In genomic region chr14:68728342-68729106, GRCh38 we compare ENCODE assay signal across 1 cellular context.
TF ChIP-seq lines count a peak whose summit lies in the region.

No MANE protein-coding gene starts in this region.

TF ChIP-seq in HepG2, 621 proteins besides CTCF, POLR2A, EP300 and RAD21 (continued from another document and continues in another):
- TF ChIP-seq TGIF2 (CRISPR knock-in tag; IDR thresholded peaks at IDR 0.05) (no peak), ZNF256 (CRISPR knock-in tag; conservative IDR thresholded peaks at IDR 0.05) (no peak), ZNF260 (CRISPR knock-in tag; IDR thresholded peaks at IDR 0.05; ENCODE audit: borderline replicate concordance, low read depth) (no peak), GFI1 (CRISPR knock-in tag; IDR thresholded peaks at IDR 0.05; ENCODE audit: borderline replicate concordance) (peak; percentile 82), ZNF530 (CRISPR knock-in tag; IDR thresholded peaks at IDR 0.05; ENCODE audit: low read depth) (no peak), ZNF510 (CRISPR knock-in tag; IDR thresholded peaks at IDR 0.05; ENCODE audit: low read depth) (no peak), HNRNPH1 (optimal IDR thresholded peaks at IDR 0.05; ENCODE audit: low read depth, low read length) (no peak), PPARG (CRISPR knock-in tag; conservative IDR thresholded peaks at IDR 0.05) (peak; percentile 49; the same call in 1 of the 2 replicates), CBX5 (CRISPR knock-in tag; IDR thresholded peaks at IDR 0.05; ENCODE audit: borderline replicate concordance) (peak; percentile 74; the same call in 1 of the 2 replicates), ZNF619 (CRISPR knock-in tag; IDR thresholded peaks at IDR 0.05) (no peak), ZNF296 (CRISPR knock-in tag; conservative IDR thresholded peaks at IDR 0.05) (no peak), ZSCAN31 (CRISPR knock-in tag; IDR thresholded peaks at IDR 0.05; ENCODE audit: low read depth) (no peak), ZNF589 (CRISPR knock-in tag; conservative IDR thresholded peaks at IDR 0.05) (no peak), FOXP1 (IDR thresholded peaks at IDR 0.05) (no peak), FOXP1 (CRISPR knock-in tag; IDR thresholded peaks at IDR 0.05) (peak; percentile 76), ZNF333 (CRISPR knock-in tag; IDR thresholded peaks at IDR 0.05; ENCODE audit: borderline replicate concordance) (no peak), HCFC1 (IDR thresholded peaks at IDR 0.05; ENCODE audit: low read depth, low read length) (no peak), AFF4 (CRISPR knock-in tag; IDR thresholded peaks at IDR 0.05) (no peak), THRA (CRISPR knock-in tag; IDR thresholded peaks at IDR 0.05; ENCODE audit: borderline replicate concordance) (no peak), ZNF737 (CRISPR knock-in tag; IDR thresholded peaks at IDR 0.05; ENCODE audit: borderline replicate concordance) (no peak), SIN3A (IDR thresholded peaks at IDR 0.05; ENCODE audit: borderline replicate concordance, low read depth, low read length) (no peak), HDAC2 (CRISPR knock-in tag; IDR thresholded peaks at IDR 0.05) (peak; percentile 78; the same call in 1 of the 2 replicates), HNRNPK (IDR thresholded peaks at IDR 0.05; ENCODE audit: low read depth, low read length, poor library complexity, severe bottlenecking) (no peak), ZFX (CRISPR knock-in tag; IDR thresholded peaks at IDR 0.05; ENCODE audit: low read depth) (no peak), HIC2 (CRISPR knock-in tag; IDR thresholded peaks at IDR 0.05; ENCODE audit: low read depth) (no peak), NFYB (CRISPR knock-in tag; IDR thresholded peaks at IDR 0.05) (no peak), TBL1XR1 (IDR thresholded peaks at IDR 0.05; ENCODE audit: borderline replicate concordance, low read length, partially characterized antibody) (peak; percentile 47), ZNF605 (CRISPR knock-in tag; IDR thresholded peaks at IDR 0.05) (no peak), AHR (CRISPR knock-in tag; IDR thresholded peaks at IDR 0.05) (no peak), ZSCAN12 (CRISPR knock-in tag; IDR thresholded peaks at IDR 0.05) (no peak), HBP1 (CRISPR knock-in tag; IDR thresholded peaks at IDR 0.05; ENCODE audit: low read depth) (no peak), AGO2 (optimal IDR thresholded peaks at IDR 0.05; ENCODE audit: low read depth, low read length) (no peak), JDP2 (CRISPR knock-in tag; IDR thresholded peaks at IDR 0.05; ENCODE audit: borderline replicate concordance) (no peak), ZNF781 (CRISPR knock-in tag; IDR thresholded peaks at IDR 0.05; ENCODE audit: borderline replicate concordance, not compliant biosample characterization) (no peak), ATF2 (CRISPR knock-in tag; IDR thresholded peaks at IDR 0.05) (no peak), TIGD3 (CRISPR knock-in tag; IDR thresholded peaks at IDR 0.05; ENCODE audit: borderline replicate concordance) (no peak), MLXIP (CRISPR knock-in tag; IDR thresholded peaks at IDR 0.05; ENCODE audit: borderline replicate concordance) (no peak), KAT7 (CRISPR knock-in tag; IDR thresholded peaks at IDR 0.05; ENCODE audit: borderline replicate concordance) (no peak), E2F2 (CRISPR knock-in tag; IDR thresholded peaks at IDR 0.05; ENCODE audit: borderline replicate concordance) (no peak), ISL2 (CRISPR knock-in tag; IDR thresholded peaks at IDR 0.05) (peak; percentile 90), FOXA1 (IDR thresholded peaks at IDR 0.05) (no peak), FOXA1 (CRISPR knock-in tag; IDR thresholded peaks at IDR 0.05) (peak; percentile 74), ZEB1 (IDR thresholded peaks at IDR 0.05; ENCODE audit: insufficient replicate concordance, low read depth) (no peak), LRRFIP1 (CRISPR knock-in tag; conservative IDR thresholded peaks at IDR 0.05) (no peak), ZNF501 (CRISPR knock-in tag; IDR thresholded peaks at IDR 0.05) (0 out of 2 replicates have a peak, but pooled peaks have one; percentile 19), ZSCAN9 (CRISPR knock-in tag; IDR thresholded peaks at IDR 0.05; ENCODE audit: borderline replicate concordance) (no peak), FOXA3 (CRISPR knock-in tag; IDR thresholded peaks at IDR 0.05) (peak; percentile 83)
